ENCODE assay signal across 8 cellular contexts in genomic region chr1:221263831-221264767, GRCh38.
DNase-seq lines count a peak whose midpoint lies in the region; ATAC-seq lines count a peak whose summit lies in the region.

No MANE protein-coding gene starts in this region.

- H3K9me3 Mint-ChIP-seq in activated naive CD8-positive, alpha-beta T cell treated with anti-CD3 and anti-CD28 coated beads, Interleukin-2, amount 50 U/mL, for 24 hours = no peaks in the 10 kb centered on the region

- WGBS in right cardiac atrium = 60% methylated on average over 9 of the region's 9 CpGs

- H3K36me3 ChIP-seq in NT2/D1 (ENCODE audit: insufficient read depth, insufficient read length, low read length) = no peaks in the 10 kb centered on the region

- ATAC-seq in GM21360 (IDR thresholded peaks at IDR 0.05; ENCODE audit: unreplicated experiment) = peak; percentile 96
- peak; percentile 68 for ATAC-seq in HG03575 (IDR thresholded peaks at IDR 0.05; ENCODE audit: extremely low read depth, insufficient number of reproducible peaks, low FRiP score, unreplicated experiment)
- peak; percentile 72 for ATAC-seq in activated naive CD8-positive, alpha-beta T cell treated with anti-CD3 and anti-CD28 coated beads, Interleukin-2, amount 50 U/mL, for 24 hours
- peak; percentile 56 to 72 for ATAC-seq in right cardiac atrium

- peak overlapping the region; percentile 27 for H3K27ac ChIP-seq in right cardiac atrium (ENCODE audit: low read length)

- no peak overlapping the region for H3K9ac ChIP-seq in NT2/D1 (ENCODE audit: insufficient read length, low read depth)

- no peak overlapping the region for H3K27ac Mint-ChIP-seq in activated naive CD8-positive, alpha-beta T cell treated with anti-CD3 and anti-CD28 coated beads, Interleukin-2, amount 50 U/mL, for 24 hours

- DNase-seq in ELR (ENCODE audit: low read depth) = peak; percentile 85
- peak; percentile 87 for DNase-seq in NT2/D1 (ENCODE audit: low read depth, low spot score)
- DNase-seq in activated naive CD8-positive, alpha-beta T cell treated with anti-CD3 and anti-CD28 coated beads, Interleukin-2, amount 50 U/mL, for 24 hours = peak; percentile 34
- peak in 2 of 3 donors; percentile 27 to 47 for DNase-seq in right cardiac atrium
- DNase-seq in skeletal muscle cell (ENCODE audit: low read depth) = peak; percentile 68
- no peak for DNase-seq in NCI-H2227 treated with DMSO at 0.1 percent for 48 hours (lab: John Stamatoyannopoulos, UW)

- peaks cover 19% of the 10 kb centered on the region for H3K9me3 ChIP-seq in NT2/D1 (ENCODE audit: insufficient read depth, low read length)
- no peaks in the 10 kb centered on the region for H3K9me3 ChIP-seq in right cardiac atrium (ENCODE audit: control insufficient read depth, low read length)

- H3K4me1 ChIP-seq in NT2/D1 (ENCODE audit: insufficient read depth, insufficient read length) (no peaks in the 10 kb centered on the region), right cardiac atrium (ENCODE audit: control insufficient read depth, insufficient read depth, low read length) (peaks cover 4% of the 10 kb centered on the region)

- intact Hi-C loops in right cardiac atrium (cut with DNase I) = loop anchor here in 3 of 4 donors (5.0 to 10.0 kb wide), 2 partner anchors 171 to 173 kb away; no protein-coding TSS in a partner anchor

- H3K4me1 Mint-ChIP-seq in activated naive CD8-positive, alpha-beta T cell treated with anti-CD3 and anti-CD28 coated beads, Interleukin-2, amount 50 U/mL, for 24 hours = no peaks in the 10 kb centered on the region

- no peak overlapping the region for H3K4me3 Mint-ChIP-seq in activated naive CD8-positive, alpha-beta T cell treated with anti-CD3 and anti-CD28 coated beads, Interleukin-2, amount 50 U/mL, for 24 hours

- no peak overlapping the region for H3K4me3 ChIP-seq in NT2/D1 (ENCODE audit: insufficient read length, low read depth)
- no peak overlapping the region for H3K4me3 ChIP-seq in right cardiac atrium (ENCODE audit: low read length)
- no peak overlapping the region for H3K4me3 ChIP-seq in skeletal muscle cell (ENCODE audit: low read depth, low read length)

- H3K36me3 Mint-ChIP-seq in activated naive CD8-positive, alpha-beta T cell treated with anti-CD3 and anti-CD28 coated beads, Interleukin-2, amount 50 U/mL, for 24 hours (ENCODE audit: low read depth) = no peaks in the 10 kb centered on the region

- H3K27me3 ChIP-seq in NT2/D1 (ENCODE audit: insufficient read depth, insufficient read length) = no peaks in the 10 kb centered on the region
- H3K27me3 ChIP-seq in right cardiac atrium (ENCODE audit: control insufficient read depth, insufficient read depth) = no peaks in the 10 kb centered on the region

- peaks cover 12% of the 10 kb centered on the region for H3K27me3 Mint-ChIP-seq in activated naive CD8-positive, alpha-beta T cell treated with anti-CD3 and anti-CD28 coated beads, Interleukin-2, amount 50 U/mL, for 24 hours
